In the genomic region with DNA sequence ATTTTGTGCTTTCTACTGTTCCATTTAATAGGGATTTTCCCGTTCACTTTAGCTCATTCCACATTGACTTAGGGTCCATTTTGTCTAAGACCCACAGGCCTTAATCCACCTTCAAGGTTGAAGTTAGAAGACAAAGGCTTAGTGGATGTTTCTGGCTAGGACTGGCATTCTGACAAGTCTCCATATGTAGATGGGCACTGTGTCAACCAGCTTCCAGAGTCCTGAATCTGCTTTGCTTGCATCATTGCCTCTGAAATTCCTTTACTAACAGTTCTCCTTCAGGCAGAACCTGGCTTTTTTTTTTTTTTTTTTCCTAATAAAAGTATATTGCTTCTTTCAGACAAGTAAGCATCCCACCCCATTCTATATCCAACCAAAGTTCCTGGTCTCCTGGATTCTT, we compare ENCODE assay signal across 10 cellular contexts.
DNase-seq lines count a peak whose midpoint lies in the region; ATAC-seq and TF ChIP-seq lines count a peak whose summit lies in the region.
"Had no signal": no experiment of that assay in that cellular context is flagged by ENCODE, and none has a peak within 500 bp of the region (broad histone marks: within the 10 kb centered on the region; RNA-seq: fewer than 3 reads in every experiment).

No MANE protein-coding gene starts in this region.

- H3K27me3 Mint-ChIP-seq in effector memory CD8-positive, alpha-beta T cell, result peaks cover 0 to 6% of the 10 kb centered on the region in 2 donors
- H3K27me3 Mint-ChIP-seq: stimulated activated naive CD8-positive, alpha-beta T cell treated with anti-CD3 and anti-CD28 coated beads, Interleukin-15, Interleukin-2, amounts not matched to agents 100 ng/mL and 50 ng/mL, for 24 hours had no signal

- peaks cover 18 to 22% of the 10 kb centered on the region in 2 donors for H3K4me1 Mint-ChIP-seq in effector memory CD8-positive, alpha-beta T cell (ENCODE audit: low read depth in 2 of 2)

- no peak overlapping the region for H2AFZ ChIP-seq in Karpas-422 (ENCODE audit: low read length)

- H3K4me3 ChIP-seq in retinal pigment epithelial cell (ENCODE audit: low read length) (no peak overlapping the region), Karpas-422 (ENCODE audit: low read length) (no peak overlapping the region)

- no peaks in the 10 kb centered on the region for H3K79me2 ChIP-seq in Karpas-422 (ENCODE audit: low read length)

- no peaks in the 10 kb centered on the region for H3K9me2 ChIP-seq in Karpas-422 (replicated peaks; ENCODE audit: insufficient read depth, low read length)

- TF ChIP-seq CTCF in retinal pigment epithelial cell (conservative IDR thresholded peaks at IDR 0.05; ENCODE audit: low read depth, low read length), result no peak

- no peak overlapping the region for H3K4me2 ChIP-seq in Karpas-422 (ENCODE audit: low read depth, low read length, poor library complexity, severe bottlenecking)

- H3K4me1 ChIP-seq in Karpas-422 (ENCODE audit: low read length), result peaks cover 23% of the 10 kb centered on the region

- H3K36me3 Mint-ChIP-seq in effector memory CD8-positive, alpha-beta T cell (ENCODE audit: insufficient read depth), result no peaks in the 10 kb centered on the region

- no peaks in the 10 kb centered on the region for H3K9me3 Mint-ChIP-seq in effector memory CD8-positive, alpha-beta T cell
- H3K9me3 Mint-ChIP-seq: stimulated activated naive CD8-positive, alpha-beta T cell treated with anti-CD3 and anti-CD28 coated beads, Interleukin-15, Interleukin-2, amounts not matched to agents 100 ng/mL and 50 ng/mL, for 24 hours had no signal

- H3K9ac ChIP-seq in Karpas-422 (ENCODE audit: low read length), result no peak overlapping the region

- no peaks in the 10 kb centered on the region for H3K9me3 ChIP-seq in Karpas-422 (ENCODE audit: low read length)

- DNase-seq in NCI-H1092 treated with DMSO at 0.1 percent for 48 hours (lab: John Stamatoyannopoulos, UW) (peak; percentile 16), NCI-H1092 (lab: John Stamatoyannopoulos, UW) (no peak), NCI-H226 (peak; percentile 42), retinal pigment epithelial cell (ENCODE audit: low read depth) (peak; percentile 75), Karpas-422 (no peak)
- no peak for DNase-seq in effector memory CD8-positive, alpha-beta T cell
- no peak for DNase-seq in stimulated activated CD4-positive, alpha-beta T cell treated with anti-CD3 and anti-CD28 coated beads, Interleukin-4, amount 100 ng/mL, for 1 hour

- H3K27ac ChIP-seq in Karpas-422 (ENCODE audit: low read length), result no peak overlapping the region
- H3K27ac ChIP-seq: 22Rv1 had no signal

- no peaks in the 10 kb centered on the region for H3K27me3 ChIP-seq in Karpas-422 (ENCODE audit: low read length)

- no peak for ATAC-seq in effector memory CD8-positive, alpha-beta T cell (replicated peaks)
- ATAC-seq in GM19455 (IDR thresholded peaks at IDR 0.05; ENCODE audit: unreplicated experiment), result no peak

- peak overlapping the region; percentile 61 to 65 for H3K27ac Mint-ChIP-seq in effector memory CD8-positive, alpha-beta T cell

- H4K20me1 ChIP-seq in Karpas-422 (ENCODE audit: insufficient read depth, low read depth, low read length), result no peaks in the 10 kb centered on the region

- no peaks in the 10 kb centered on the region for H3K36me3 ChIP-seq in Karpas-422 (ENCODE audit: insufficient read depth, low read length)

- peak overlapping the region; percentile 5 to 52 for H3K4me3 Mint-ChIP-seq in effector memory CD8-positive, alpha-beta T cell

Comparison
In these comparisons a context has a peak if more than half of its experiments do, and no peak if none do; other contexts are left out.
1. DNase-seq: peak in NCI-H1092 treated with DMSO at 0.1 percent for 48 hours (single experiment), NCI-H226 (single experiment) and retinal pigment epithelial cell (single experiment); none in NCI-H1092 (single experiment), effector memory CD8-positive, alpha-beta T cell (0 of 3), Karpas-422 (single experiment) and stimulated activated CD4-positive, alpha-beta T cell treated with anti-CD3 and anti-CD28 coated beads, Interleukin-4, amount 100 ng/mL, for 1 hour (single experiment).